22 cellular contexts compared by ENCODE assay signal in genomic region chr5:79619849-79620248, GRCh38.
"Had no signal": no experiment of that assay in that cellular context is flagged by ENCODE, and none has a peak within 500 bp of the region (broad histone marks: within the 10 kb centered on the region; RNA-seq: fewer than 3 reads in every experiment).

No MANE protein-coding gene starts in this region.

- H3K4me3 Mint-ChIP-seq: activated CD4-positive, alpha-beta memory T cell treated with anti-CD3 and anti-CD28 coated beads for 36 hours; activated naive CD8-positive, alpha-beta T cell treated with anti-CD3 and anti-CD28 coated beads, Interleukin-2, amount 10 ng/mL, durations not matched to agents 7 days and 5 days; activated T-helper 1 cell treated with anti-CD3 and anti-CD28 coated beads, Interleukin-12 subunit alpha, Interleukin-12 subunit beta, Interleukin-2, Interleukin-4 antibody, amounts not matched to agents 30 ng/mL and 10 ng/mL and 1 ng/mL, durations not matched to agents 14 hours and 24 hours and 36 hours; central memory CD8-positive, alpha-beta T cell; nephron; stimulated activated naive CD8-positive, alpha-beta T cell treated with anti-CD3 and anti-CD28 coated beads, Interleukin-15, amount 100 ng/mL, for 72 hours; T-cell had no signal

- H3K27ac ChIP-seq: brain microvascular endothelial cell, coronary artery, VCaP had no signal

- ATAC-seq: left ventricle myocardium superior; sciatic nerve; stimulated activated naive CD8-positive, alpha-beta T cell treated with anti-CD3 and anti-CD28 coated beads, Interleukin-15, amount 100 ng/mL, for 72 hours; T-cell had no signal

- H3K27me3 Mint-ChIP-seq: activated CD4-positive, alpha-beta memory T cell treated with anti-CD3 and anti-CD28 coated beads for 36 hours; activated naive CD8-positive, alpha-beta T cell treated with anti-CD3 and anti-CD28 coated beads, Interleukin-2, amount 10 ng/mL, durations not matched to agents 7 days and 5 days; central memory CD8-positive, alpha-beta T cell; stimulated activated naive CD8-positive, alpha-beta T cell treated with anti-CD3 and anti-CD28 coated beads, Interleukin-15, amount 100 ng/mL, for 72 hours; T-cell had no signal

- H3K4me3 ChIP-seq: coronary artery, spleen had no signal

- H3K27ac Mint-ChIP-seq: activated CD4-positive, alpha-beta memory T cell treated with anti-CD3 and anti-CD28 coated beads for 36 hours; activated naive CD8-positive, alpha-beta T cell treated with anti-CD3 and anti-CD28 coated beads, Interleukin-2, amount 10 ng/mL, durations not matched to agents 7 days and 5 days; activated T-helper 1 cell treated with anti-CD3 and anti-CD28 coated beads, Interleukin-12 subunit alpha, Interleukin-12 subunit beta, Interleukin-2, Interleukin-4 antibody, amounts not matched to agents 30 ng/mL and 10 ng/mL and 1 ng/mL, durations not matched to agents 14 hours and 24 hours and 36 hours; nephron; stimulated activated naive CD8-positive, alpha-beta T cell treated with anti-CD3 and anti-CD28 coated beads, Interleukin-15, amount 100 ng/mL, for 72 hours; T-cell had no signal

- H3K27me3 ChIP-seq: brain microvascular endothelial cell, spleen had no signal

- DNase-seq: activated CD4-positive, alpha-beta memory T cell treated with anti-CD3 and anti-CD28 coated beads for 36 hours; activated naive CD8-positive, alpha-beta T cell treated with anti-CD3 and anti-CD28 coated beads, Interleukin-2, amount 10 ng/mL, durations not matched to agents 7 days and 5 days; anterior cingulate cortex; brain microvascular endothelial cell; effector CD8-positive, alpha-beta T cell; foreskin fibroblast; hypothalamus; kidney glomerular epithelial cell; left ventricle myocardium superior; mesenchymal stem cell; occipital lobe; spleen; stimulated activated CD4-positive, alpha-beta T cell treated with anti-CD3 and anti-CD28 coated beads, Interleukin-1b, Interleukin-23, amount 100 ng/mL, for 48 hours; stimulated activated naive CD8-positive, alpha-beta T cell treated with anti-CD3 and anti-CD28 coated beads, Interleukin-15, amount 100 ng/mL, for 72 hours; T-cell; T-helper 9 cell had no signal
